ENCODE assay signal across 1 cellular context in the genomic region with DNA sequence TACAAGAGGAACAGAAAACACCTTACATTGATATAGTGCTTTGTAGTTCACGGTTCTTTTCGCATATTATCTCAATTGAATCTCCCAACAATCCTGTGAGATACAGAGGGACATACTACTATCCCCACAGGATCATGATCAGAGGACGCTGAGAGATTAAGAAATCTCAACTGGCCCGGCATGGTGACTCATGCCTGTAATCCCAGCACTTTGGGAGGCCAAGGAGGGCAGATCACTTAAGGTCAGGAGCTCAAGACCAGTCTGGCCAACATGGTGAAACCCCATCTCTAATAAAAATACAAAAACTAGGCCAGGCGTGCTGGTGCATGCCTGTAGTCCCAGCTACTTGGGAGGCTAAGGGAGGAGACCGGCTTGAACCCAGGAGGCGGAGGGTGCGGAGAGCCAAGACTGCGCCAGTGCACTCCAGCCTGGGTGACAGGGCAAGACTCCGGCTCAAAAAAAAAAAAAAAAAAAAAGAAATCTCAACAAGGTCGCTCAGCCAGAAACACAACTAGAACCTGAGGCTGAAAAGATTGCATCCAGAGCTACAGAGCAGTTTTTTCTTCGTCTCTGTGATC.
A peak's percentile ranks its signal among the peaks of the same experiment; 100 is the strongest.
TF ChIP-seq lines count a peak whose summit lies in the region.

No MANE protein-coding gene starts in this region.

TF ChIP-seq in HEK293, 187 proteins besides CTCF, POLR2A, EP300 and RAD21 (continued from another document):
- no peak for TF ChIP-seq ZNF223 (tag by site-specific recombination; IDR thresholded peaks at IDR 0.05)
- no peak for TF ChIP-seq ZNF521 (tag by site-specific recombination; IDR thresholded peaks at IDR 0.05)
- no peak for TF ChIP-seq ZNF501 (tag by site-specific recombination; IDR thresholded peaks at IDR 0.05)
- TF ChIP-seq ZNF518A (tag by site-specific recombination; conservative IDR thresholded peaks at IDR 0.05; ENCODE audit: low read depth): no peak
- peak; percentile 29; the same call in 1 of the 2 replicates for TF ChIP-seq ZNF394 (tag by site-specific recombination; IDR thresholded peaks at IDR 0.05; ENCODE audit: borderline replicate concordance)
- no peak for TF ChIP-seq ZNF624 (tag by site-specific recombination; IDR thresholded peaks at IDR 0.05)
- no peak for TF ChIP-seq ZSCAN23 (tag by site-specific recombination; IDR thresholded peaks at IDR 0.05)
- TF ChIP-seq ZNF561 (tag by site-specific recombination; IDR thresholded peaks at IDR 0.05; ENCODE audit: borderline replicate concordance): no peak
- no peak for TF ChIP-seq ZNF510 (tag by site-specific recombination; IDR thresholded peaks at IDR 0.05; ENCODE audit: insufficient replicate concordance)
- no peak for TF ChIP-seq KLF10 (tag by site-specific recombination; IDR thresholded peaks at IDR 0.05)
TF ChIP-seq in HEK293: peak in this region for 23.
